12 cellular contexts compared by ENCODE assay signal in genomic region chr5:131814990-131815389, GRCh38. TPM values are rescaled to one million over a fixed set of nuclear protein-coding genes. Genes with fewer than 3 reads are reported as not detected.
DNase-seq lines count a peak whose midpoint lies in the region; ATAC-seq, FAIRE-seq and TF ChIP-seq lines count a peak whose summit lies in the region.
"Had no signal": no experiment of that assay in that cellular context is flagged by ENCODE, and none has a peak within 500 bp of the region (broad histone marks: within the 10 kb centered on the region; RNA-seq: fewer than 3 reads in every experiment).

No MANE protein-coding gene starts in this region.

- no peak for TF ChIP-seq RAD21 in A549 (conservative IDR thresholded peaks at IDR 0.05 in 1 of 2, IDR thresholded peaks at IDR 0.05 in 1 of 2)

- FAIRE-seq in A549 (lab: Jason Lieb, UNC): no peak

- H3K9me3 ChIP-seq in A549 (no peaks in the 10 kb centered on the region), hepatocyte (ENCODE audit: low read depth) (no peaks in the 10 kb centered on the region), Peyer's patch (no peaks in the 10 kb centered on the region)

- H3K36me3 ChIP-seq in hepatocyte (replicated peaks; ENCODE audit: insufficient read depth, low read depth) (no peaks in the 10 kb centered on the region), Peyer's patch (no peaks in the 10 kb centered on the region)

- WGBS in A549 (ENCODE audit: missing lambda C conversion rate): 7% methylated on average over 2 of the region's 2 CpGs
- WGBS in hepatocyte (ENCODE audit: low lambda C conversion rate, missing lambda C conversion rate): 52% methylated on average over 2 of the region's 2 CpGs

- no peak overlapping the region for H2AFZ ChIP-seq in hepatocyte

- CTCF ChIA-PET in A549 (lab: Yijun Ruan, JAX): interaction anchor here (0.7 kb wide), 1 partner anchor 71 kb away, joined by 3 read pairs; no protein-coding TSS in a partner anchor

- H4K20me1 ChIP-seq in hepatocyte (ENCODE audit: insufficient read depth, poor library complexity, severe bottlenecking): no peaks in the 10 kb centered on the region

- TF ChIP-seq EP300 in A549 (IDR thresholded peaks at IDR 0.05): no peak

- peak; percentile 63 to 74; a peak in 4 of 6 replicates for ATAC-seq in A549

- TF ChIP-seq CTCF in A549 (IDR thresholded peaks at IDR 0.05) (no peak), hepatocyte (IDR thresholded peaks at IDR 0.05; ENCODE audit: poor library complexity) (no peak), Peyer's patch (IDR thresholded peaks at IDR 0.05) (no peak)

- H3K4me3 ChIP-seq in A549 (no peak overlapping the region), hepatocyte (no peak overlapping the region), Peyer's patch (no peak overlapping the region)

- H3K27me3 ChIP-seq in hepatocyte: no peaks in the 10 kb centered on the region
- H3K27me3 ChIP-seq in Peyer's patch: no peaks in the 10 kb centered on the region

- no peak for TF ChIP-seq POLR2A in A549 (IDR thresholded peaks at IDR 0.05; ENCODE audit: low read length)
- TF ChIP-seq POLR2A in Peyer's patch (IDR thresholded peaks at IDR 0.05): no peak

- no peaks in the 10 kb centered on the region for H3K79me2 ChIP-seq in hepatocyte

- no peaks in the 10 kb centered on the region for H3K9me2 ChIP-seq in hepatocyte (replicated peaks; ENCODE audit: insufficient read depth)

- DNase-seq in A549 (ENCODE audit: low read depth in 1 of 2, low spot score in 1 of 2) (peak; percentile 27 to 55), HS-5 (ENCODE audit: low read depth) (peak; percentile 93), amniotic epithelial cell (ENCODE audit: low read depth) (peak; percentile 83), hepatocyte (ENCODE audit: low spot score) (peak; percentile 55), islet precursor cell (no peak), Peyer's patch (no peak), HK-2 (ENCODE audit: unreplicated experiment) (no peak)
- no peak for DNase-seq in effector CD8-positive, alpha-beta T cell (lab: John Stamatoyannopoulos, UW)
- DNase-seq: activated CD4-positive, alpha-beta T cell treated with anti-CD3 and anti-CD28 coated beads for 4 hours; activated naive CD4-positive, alpha-beta T cell treated with anti-CD3 and anti-CD28 coated beads, Interleukin-2, amount 50 U/mL, for 16 hours; AML-193; NCI-H187 treated with DMSO at 0.1 percent for 48 hours had no signal

- 0 out of 6 replicates have a peak overlapping the region, but pooled peaks of 1 of the 2 experiments have one; percentile 40 for H3K27ac ChIP-seq in A549
- H3K27ac ChIP-seq in hepatocyte: no peak overlapping the region
- H3K27ac ChIP-seq in Peyer's patch: no peak overlapping the region

- H3K4me1 ChIP-seq in A549 (peaks cover 5% of the 10 kb centered on the region; the same call in 1 of the 3 replicates), hepatocyte (ENCODE audit: insufficient read depth) (no peaks in the 10 kb centered on the region), Peyer's patch (no peaks in the 10 kb centered on the region)

- POLR2A ChIA-PET in A549 (lab: Yijun Ruan, JAX): interaction anchor here (1.7 kb wide), 1 partner anchor 18 kb away, joined by 4 read pairs; the partner anchor contains the start of gene FNIP1

- no peak overlapping the region for H3K4me2 ChIP-seq in A549
- no peak overlapping the region for H3K4me2 ChIP-seq in hepatocyte

TF ChIP-seq in A549, 52 proteins besides CTCF, POLR2A, EP300 and RAD21:
- TF ChIP-seq FOXS1 (CRISPR knock-in tag; IDR thresholded peaks at IDR 0.05) (no peak), FOSL2 (IDR thresholded peaks at IDR 0.05) (no peak), FOSL2 (CRISPR knock-in tag; IDR thresholded peaks at IDR 0.05) (peak; percentile 79)

RNA-seq across cellular contexts. Expression of gene FNIP1, which starts 18.2 kb away (rescaled TPM):
- polyA plus RNA-seq in A549 (2011; rRNA removed) (9.6 and 10.2 TPM in 2 replicates), A549 (2017; fragmentation: RNase III; extraction: RNeasy Plus Mini Kit Qiagen cat#74134 plus additional on column Dnase treatment) (5.7 to 7.5 TPM (median 6.7 TPM) in 3 replicates), hepatocyte (20.7 and 21.3 TPM in 2 replicates)
- polyA plus RNA-seq in A549 (2012; cell fraction: cytosol; rRNA removed): 2.5 TPM in 2 replicates
- 5.1 and 7.1 TPM in 2 replicates for polyA plus RNA-seq in A549 (2012; cell fraction: nucleus; rRNA removed)
- 13.9 and 14.2 TPM in 2 replicates for polyA minus RNA-seq in A549 (2011; rRNA and poly(A)+ RNA removed)
- total RNA-seq in hepatocyte (62.8 and 73.4 TPM in 2 replicates), Peyer's patch (10 to 100 TPM; 36.9 to 49.5 (median 46.1) TPM)

Comparison
In these comparisons a context has a peak if more than half of its experiments do, and no peak if none do; other contexts are left out.
1. DNase-seq: peak in A549 (2 of 2), HS-5 (single experiment), amniotic epithelial cell (single experiment) and hepatocyte (single experiment); none in islet precursor cell (single experiment), Peyer's patch (0 of 3), effector CD8-positive, alpha-beta T cell (single experiment) and HK-2 (single experiment).